In genomic region chr11:113313601-113314000, GRCh38 we compare ENCODE assay signal across 1 cellular context.
TF ChIP-seq lines count a peak whose summit lies in the region.

No MANE protein-coding gene starts in this region.

TF ChIP-seq in HCT116, 20 proteins besides CTCF, POLR2A, EP300 and RAD21 (continued from another document):
- TF ChIP-seq ZBTB33 (IDR thresholded peaks at IDR 0.05; ENCODE audit: extremely low read depth, insufficient replicate concordance, low read length), result no peak
- TF ChIP-seq CBX3 (IDR thresholded peaks at IDR 0.05; ENCODE audit: low read depth), result no peak
- no peak for TF ChIP-seq FOSL1 (IDR thresholded peaks at IDR 0.05; ENCODE audit: low read depth)
- TF ChIP-seq EZH2phosphoT487 (IDR thresholded peaks at IDR 0.05; ENCODE audit: borderline replicate concordance), result no peak
- no peak for TF ChIP-seq SP1 (IDR thresholded peaks at IDR 0.05; ENCODE audit: low read depth)
- no peak for TF ChIP-seq REST (IDR thresholded peaks at IDR 0.05; ENCODE audit: low read depth)
- no peak for TF ChIP-seq CEBPB (IDR thresholded peaks at IDR 0.05; ENCODE audit: low read depth)
TF ChIP-seq in HCT116: peak in this region for 0.
